Comparison of ENCODE assay signal across 18 cellular contexts in genomic region chr11:94739331-94739730, GRCh38. TPM values are rescaled to one million over a fixed set of nuclear protein-coding genes. Genes with fewer than 3 reads are reported as not detected.
DNase-seq lines count a peak whose midpoint lies in the region; ATAC-seq and TF ChIP-seq lines count a peak whose summit lies in the region.
"Had no signal": no experiment of that assay in that cellular context is flagged by ENCODE, and none has a peak within 500 bp of the region (broad histone marks: within the 10 kb centered on the region; RNA-seq: fewer than 3 reads in every experiment).

No MANE protein-coding gene starts in this region.

- no peak overlapping the region for H2BK5ac ChIP-seq in neuronal stem cell (ENCODE audit: low read length)

- H4K91ac ChIP-seq in neuronal stem cell (ENCODE audit: low read depth, low read length, poor library complexity), result no peak overlapping the region

- H3K4me2 ChIP-seq in neuronal stem cell (ENCODE audit: insufficient read depth, low read length, poor library complexity, severe bottlenecking), result no peak overlapping the region

- H3K27ac ChIP-seq in HUES6 (ENCODE audit: low read depth, low read length) (no peak overlapping the region; the same call in 1 of the 2 replicates), esophagus squamous epithelium (peak overlapping the region in 3 of 4 donors; percentile 59 to 84 (median 71)), neuronal stem cell (replicated peaks; ENCODE audit: low read length) (no peak overlapping the region)
- H3K27ac ChIP-seq: RWPE1 had no signal

- H3K4me1 ChIP-seq in HUES6 (ENCODE audit: control insufficient read depth, insufficient read depth, low read length) (peaks cover 74% of the 10 kb centered on the region), esophagus squamous epithelium (peaks cover 0 to 61% (median 11%) of the 10 kb centered on the region in 3 donors), neuronal stem cell (ENCODE audit: control insufficient read depth in 2 of 2, insufficient read depth in 1 of 2, low read depth in 1 of 2, low read length in 2 of 2) (peaks cover 8 to 34% of the 10 kb centered on the region in 2 donors)

- H3K4me3 ChIP-seq in HUES6 (ENCODE audit: low read depth, low read length) (peak overlapping the region; percentile 8; the same call in 1 of the 2 replicates), esophagus squamous epithelium (no peak overlapping the region), neuronal stem cell (ENCODE audit: low read length in 2 of 2) (no peak overlapping the region)

- H4K8ac ChIP-seq in neuronal stem cell (ENCODE audit: low read depth, low read length), result no peak overlapping the region

- H3K18ac ChIP-seq in neuronal stem cell (ENCODE audit: low read length), result no peak overlapping the region

- H3K4ac ChIP-seq in neuronal stem cell (ENCODE audit: low read length), result no peak overlapping the region

- no peak for TF ChIP-seq POLR2A in esophagus squamous epithelium (IDR thresholded peaks at IDR 0.05)

- peak overlapping the region; percentile 89 for H2AFZ ChIP-seq in neuronal stem cell (ENCODE audit: low read length)

- H3K9ac ChIP-seq in HUES6 (ENCODE audit: low read length) (no peak overlapping the region), neuronal stem cell (ENCODE audit: low read depth, low read length, poor library complexity) (no peak overlapping the region)

- no peaks in the 10 kb centered on the region for H3K79me1 ChIP-seq in neuronal stem cell (ENCODE audit: low read depth, low read length)

- no peak overlapping the region for H3K23ac ChIP-seq in neuronal stem cell (ENCODE audit: low read depth, low read length, poor library complexity)

- H2AK5ac ChIP-seq in neuronal stem cell (ENCODE audit: low read depth, low read length), result no peak overlapping the region

- ATAC-seq in GM21723 (IDR thresholded peaks at IDR 0.05; ENCODE audit: unreplicated experiment), result no peak

- no peaks in the 10 kb centered on the region for H3K9me3 ChIP-seq in HUES6 (ENCODE audit: control insufficient read depth, insufficient read depth, low read depth, low read length)
- H3K9me3 ChIP-seq in esophagus squamous epithelium, result no peaks in the 10 kb centered on the region
- H3K9me3 ChIP-seq in neuronal stem cell (replicated peaks in 1 of 2; ENCODE audit: control insufficient read depth in 2 of 2, insufficient read depth in 1 of 2, low read depth in 1 of 2, low read length in 2 of 2), result no peaks in the 10 kb centered on the region

- intact Hi-C loops in esophagus squamous epithelium (cut with DNase I), result no loop called here

- H2BK15ac ChIP-seq in neuronal stem cell (ENCODE audit: low read length), result no peak overlapping the region

- DNase-seq in NCI-H69 (lab: John Stamatoyannopoulos, UW) (peak; percentile 88), esophagus squamous epithelium (lab: John Stamatoyannopoulos, UW) (no peak), neuronal stem cell (ENCODE audit: low spot score) (no peak), NCI-H128 (lab: John Stamatoyannopoulos, UW; ENCODE audit: unreplicated experiment) (no peak), NCI-H2029 (lab: John Stamatoyannopoulos, UW) (no peak)
- DNase-seq: ACHN; AML-193; COR-L47; EL; H9; NCI-H1105 treated with DMSO at 0.1 percent for 48 hours; NCI-H1930; NCI-H510A treated with DMSO at 0.1 percent for 48 hours; NK-92 treated with Interleukin-12 subunit alpha and Interleukin-12 subunit beta, amount 100 ng/mL, for 24 hours had no signal

- TF ChIP-seq CTCF in esophagus squamous epithelium (IDR thresholded peaks at IDR 0.05), result no peak

- H2BK12ac ChIP-seq in neuronal stem cell (ENCODE audit: low read length), result no peak overlapping the region

- WGBS in esophagus squamous epithelium, 2 donors, result 57 to 82% methylated on average over 2 of the region's 2 CpGs
- WGBS in neuronal stem cell (ENCODE audit: extremely low coverage in 2 of 2, insufficient read length in 2 of 2, insufficient replicate concordance in 1 of 2), 2 donors, result no CpG with 5 or more reads among the region's 2 CpGs

- no peak overlapping the region for H2BK120ac ChIP-seq in neuronal stem cell (ENCODE audit: low read depth, low read length)

- H3K27me3 ChIP-seq in HUES6 (ENCODE audit: control insufficient read depth, insufficient read depth, low read length) (peaks cover 26% of the 10 kb centered on the region), esophagus squamous epithelium (peaks cover 0 to 8% (median 0%) of the 10 kb centered on the region in 4 donors), neuronal stem cell (ENCODE audit: control insufficient read depth in 3 of 3, insufficient read depth in 3 of 3, low read depth in 1 of 3, low read length in 3 of 3) (peaks cover 0 to 2% (median 0%) of the 10 kb centered on the region in 3 experiments)

- H3K36me3 ChIP-seq in HUES6 (ENCODE audit: control insufficient read depth, insufficient read depth, low read length) (no peaks in the 10 kb centered on the region), esophagus squamous epithelium (peaks cover 0 to 7% (median 0%) of the 10 kb centered on the region in 3 donors), neuronal stem cell (replicated peaks in 1 of 2; ENCODE audit: control insufficient read depth in 2 of 2, insufficient read depth in 2 of 2, low read length in 2 of 2) (peaks cover 0 to 2% of the 10 kb centered on the region in 2 donors)

- H3K14ac ChIP-seq in neuronal stem cell (ENCODE audit: low read length), result no peak overlapping the region

RNA-seq across cellular contexts. Expression of gene AMOTL1, which starts 28.8 kb away (rescaled TPM):
- total RNA-seq in esophagus squamous epithelium, result 10 to 100 TPM; 47.2 to 91.6 (median 66.9) TPM
- 12.4 TPM for polyA plus RNA-seq in neuronal stem cell (2013, experiment 1 of 2)
- 12.2 TPM for polyA plus RNA-seq in neuronal stem cell (2013, experiment 2 of 2)
- total RNA-seq: OCI-LY7 had no signal

Comparison
In these comparisons a context has a peak if more than half of its experiments do, and no peak if none do; other contexts are left out.
1. H3K27ac ChIP-seq: peak in esophagus squamous epithelium (3 of 4); none in HUES6 (single experiment) and neuronal stem cell (single experiment).